Comparison of ENCODE assay signal across 24 cellular contexts in the genomic region with DNA sequence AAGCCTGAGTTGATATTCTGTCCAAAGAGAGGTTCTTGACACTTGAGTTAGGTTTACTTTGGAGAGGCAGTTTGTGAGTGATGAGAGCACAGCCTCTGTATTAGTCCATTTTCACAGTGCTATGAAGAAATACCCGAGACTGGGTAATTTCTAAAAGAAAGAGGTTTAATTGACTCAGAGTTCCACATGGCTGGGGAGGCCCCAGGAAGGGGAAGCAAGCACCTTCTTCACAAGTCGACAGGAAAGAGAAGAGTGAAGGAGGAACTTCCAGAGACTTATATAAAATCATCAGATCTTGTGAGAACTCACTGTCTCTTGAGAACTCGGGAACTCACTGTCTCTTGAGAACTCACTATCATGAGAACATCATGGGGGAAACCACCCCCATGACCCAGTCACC.
"Had no signal": no experiment of that assay in that cellular context is flagged by ENCODE, and none has a peak within 500 bp of the region (broad histone marks: within the 10 kb centered on the region; RNA-seq: fewer than 3 reads in every experiment).

No MANE protein-coding gene starts in this region.

- H3K27ac ChIP-seq: SJSA1, SK-N-MC had no signal

- DNase-seq: IMR-90, Kasumi-1, KG1, MM.1S, NCI-H1048, NCI-H1105, NCI-H1417 treated with DMSO at 0.1 percent for 48 hours, NCI-H146, NCI-H1694 treated with DMSO at 0.1 percent for 48 hours, NCI-H1930, NCI-H2081, NCI-H2107, NCI-H2171, NCI-H226, NCI-H446, NCI-H510A, NCI-H524 treated with DMSO at 0.1 percent for 48 hours, NCI-H69, NCI-H774, Right ventricle myocardium superior, RPMI8226, SIG-M5 had no signal

- H3K27me3 ChIP-seq: SJSA1 had no signal

- H3K4me3 ChIP-seq: SJSA1, SK-N-MC had no signal
